Comparison of ENCODE assay signal across 8 cellular contexts in genomic region chr18:3012920-3013810, GRCh38.
A peak's percentile ranks its signal among the peaks of the same experiment; 100 is the strongest.
DNase-seq lines count a peak whose midpoint lies in the region; ATAC-seq lines count a peak whose summit lies in the region.

Gene LPIN2 (minus strand): TSS chr18:3013144. CDS start chr18:2960840, 52,304 bp downstream.

- peak; percentile 79 for ATAC-seq in GM19043 (IDR thresholded peaks at IDR 0.05; ENCODE audit: low read depth, unreplicated experiment)
- peak; percentile 85 for ATAC-seq in HG03378 (IDR thresholded peaks at IDR 0.05; ENCODE audit: unreplicated experiment)
- ATAC-seq in activated CD4-positive, CD25-positive, alpha-beta regulatory T cell treated with anti-CD3 and anti-CD28 coated beads, Interleukin-2, amount 50 U/mL, for 24 hours: peak; percentile 93 to 95

- DNase-seq in AG20443 (ENCODE audit: low spot score) (peak; percentile 98), NCI-H446 treated with DMSO at 0.1 percent for 48 hours (lab: John Stamatoyannopoulos, UW) (peak; percentile 92), cerebellar cortex (ENCODE audit: low spot score) (peak; percentile 92), iris pigment epithelial cell (ENCODE audit: low read depth) (peak; percentile 97)
- DNase-seq in stimulated activated CD4-positive, alpha-beta T cell treated with anti-CD3 and anti-CD28 coated beads, Interleukin-12 subunit alpha, Interleukin-12 subunit beta, amount 100 ng/mL, for 24 hours (ENCODE audit: low read depth in 2 of 2): peak; percentile 89 to 94

Comparison
In these comparisons a context has a peak if more than half of its experiments do, and no peak if none do; other contexts are left out.
1. Peak in every context shown above with its lines: DNase-seq and ATAC-seq.